In genomic region chr7:32506266-32507054, GRCh38 we compare ENCODE assay signal across 9 cellular contexts. TPM values are rescaled to one million over a fixed set of nuclear protein-coding genes. Genes with fewer than 3 reads are reported as not detected.
DNase-seq lines count a peak whose midpoint lies in the region; TF ChIP-seq lines count a peak whose summit lies in the region.
"Had no signal": no experiment of that assay in that cellular context is flagged by ENCODE, and none has a peak within 500 bp of the region (broad histone marks: within the 10 kb centered on the region; RNA-seq: fewer than 3 reads in every experiment).

No MANE protein-coding gene starts in this region.

- DNase-seq in activated CD4-positive, alpha-beta T cell treated with anti-CD3 and anti-CD28 coated beads for 4 hours, result peak; percentile 29 to 33
- no peak for DNase-seq in activated CD4-positive, alpha-beta T cell treated with anti-CD3 and anti-CD28 coated beads, Interleukin-2, amount 50 U/mL, for 1 hour
- DNase-seq in HT1080 (ENCODE audit: low read depth), result peak; percentile 80
- peak; percentile 96 for DNase-seq in amniotic epithelial cell (ENCODE audit: low read depth)
- no peak for DNase-seq in smooth muscle cell (lab: John Stamatoyannopoulos, UW; ENCODE audit: unreplicated experiment)
- DNase-seq in H9, result no peak
- no peak for DNase-seq in NCI-H526 (lab: John Stamatoyannopoulos, UW)
- no peak for DNase-seq in HEK293T (ENCODE audit: extremely low spot score)
- DNase-seq: DND-41 had no signal

- no peak overlapping the region for H3T11ph ChIP-seq in H9 (ENCODE audit: low read length)

- H3K27ac ChIP-seq in smooth muscle cell (ENCODE audit: low read depth) (peak overlapping the region; percentile 88), H9 (ENCODE audit: insufficient read length, low read depth, low read length) (no peak overlapping the region)

- H3K23ac ChIP-seq in H9 (ENCODE audit: insufficient read length, low read depth, low read length), result no peak overlapping the region

- no peak overlapping the region for H2BK15ac ChIP-seq in H9 (ENCODE audit: low read depth, low read length)

- H3K56ac ChIP-seq in H9 (ENCODE audit: insufficient read length, low read depth, low read length), result no peak overlapping the region

- H4K91ac ChIP-seq in H9 (ENCODE audit: insufficient read length, low read depth, low read length), result no peak overlapping the region

- H2BK12ac ChIP-seq in H9 (ENCODE audit: insufficient read length, low read depth, low read length), result no peak overlapping the region

- peaks cover 76% of the 10 kb centered on the region for H4K20me1 ChIP-seq in smooth muscle cell (ENCODE audit: low read depth)
- no peaks in the 10 kb centered on the region for H4K20me1 ChIP-seq in H9 (ENCODE audit: control insufficient read depth, insufficient read depth, insufficient read length)

- H4K5ac ChIP-seq in H9 (ENCODE audit: insufficient read length, low read depth, low read length), result no peak overlapping the region

- no peak overlapping the region for H2BK120ac ChIP-seq in H9 (ENCODE audit: low read depth, low read length, poor library complexity, severe bottlenecking)

- H3K36me3 ChIP-seq in smooth muscle cell (ENCODE audit: low read depth), result no peaks in the 10 kb centered on the region

- no peak overlapping the region for H3K27ac Mint-ChIP-seq in H9

- POLR2A ChIA-PET in HEK293T (lab: Yijun Ruan, JAX), result no interaction called here

- H3K9ac ChIP-seq in smooth muscle cell (ENCODE audit: low read depth) (peak overlapping the region; percentile 62), H9 (ENCODE audit: extremely low read depth, insufficient read length, low read length) (no peak overlapping the region)

- CTCF ChIA-PET in HEK293T (lab: Yijun Ruan, JAX), result no interaction called here

- H3K4me1 Mint-ChIP-seq in H9, result peaks cover 11 to 12% of the 10 kb centered on the region in 2 experiments

- H3K18ac ChIP-seq in H9 (ENCODE audit: insufficient read length, low read depth, low read length), result no peak overlapping the region

- H3K4ac ChIP-seq in H9 (ENCODE audit: low read depth, low read length), result no peak overlapping the region

- 67% methylated on average over 5 of the region's 5 CpGs for WGBS in smooth muscle cell (ENCODE audit: low lambda C conversion rate)
- WGBS in H9 (ENCODE audit: extremely low coverage, insufficient read length, low lambda C conversion rate), result no CpG with 5 or more reads among the region's 5 CpGs

- H4K8ac ChIP-seq in H9 (replicated peaks; ENCODE audit: insufficient read length, low read depth, low read length), result no peak overlapping the region

- H3K9me3 ChIP-seq in smooth muscle cell (replicated peaks; ENCODE audit: low read depth) (no peaks in the 10 kb centered on the region), H9 (ENCODE audit: control insufficient read depth, low read depth, low read length) (no peaks in the 10 kb centered on the region)

- no peak overlapping the region for H3K4me3 ChIP-seq in smooth muscle cell

- H3K4me1 ChIP-seq in smooth muscle cell (ENCODE audit: low read depth) (peaks cover 14% of the 10 kb centered on the region), H9 (ENCODE audit: insufficient read depth, low read length) (no peaks in the 10 kb centered on the region)

- H2BK5ac ChIP-seq in H9 (ENCODE audit: insufficient read length, low read length), result no peak overlapping the region

- H2BK20ac ChIP-seq in H9 (ENCODE audit: low read depth, low read length, poor library complexity, severe bottlenecking), result no peak overlapping the region

- TF ChIP-seq CTCF in smooth muscle cell (IDR thresholded peaks at IDR 0.05; ENCODE audit: borderline replicate concordance, insufficient read depth, poor library complexity, severe bottlenecking), result no peak
- no peak for TF ChIP-seq CTCF in H9 (conservative IDR thresholded peaks at IDR 0.05)

- H3K79me2 ChIP-seq in smooth muscle cell (ENCODE audit: low read depth) (peaks cover 96% of the 10 kb centered on the region), H9 (ENCODE audit: insufficient read depth, low read length) (peaks cover 22% of the 10 kb centered on the region; the same call in 1 of the 2 replicates)

- H3K4me3 Mint-ChIP-seq in H9, result no peak overlapping the region

- no peaks in the 10 kb centered on the region for H3K27me3 ChIP-seq in smooth muscle cell (ENCODE audit: low read depth)
- no peaks in the 10 kb centered on the region for H3K27me3 ChIP-seq in H9 (ENCODE audit: insufficient read depth, low read length)

- no peak overlapping the region for H2AFZ ChIP-seq in smooth muscle cell (ENCODE audit: low read depth)
- H2AFZ ChIP-seq in H9 (ENCODE audit: low read length), result no peak overlapping the region

- H3K23me2 ChIP-seq in H9 (ENCODE audit: insufficient read length, low read depth, low read length, poor library complexity, severe bottlenecking), result no peaks in the 10 kb centered on the region

- H3K36me3 Mint-ChIP-seq in H9 (ENCODE audit: insufficient read depth in 1 of 3, low read depth in 3 of 3), result peaks cover 23 to 48% (median 40%) of the 10 kb centered on the region in 3 experiments

- H2AK5ac ChIP-seq in H9 (ENCODE audit: insufficient read length, low read length), result no peak overlapping the region

- no peaks in the 10 kb centered on the region for H3K27me3 Mint-ChIP-seq in H9 (ENCODE audit: low read depth)

- peaks cover 7% of the 10 kb centered on the region for H3K79me1 ChIP-seq in H9 (ENCODE audit: insufficient read depth, low read depth, low read length, poor library complexity, severe bottlenecking)

- peaks cover 0 to 18% of the 10 kb centered on the region in 2 experiments; a peak in 3 of 5 replicates for H3K9me3 Mint-ChIP-seq in H9

- no peaks in the 10 kb centered on the region for H3F3A ChIP-seq in smooth muscle cell (ENCODE audit: low read depth)

- H3K4me2 ChIP-seq in smooth muscle cell, result peak overlapping the region; percentile 40
- H3K4me2 ChIP-seq in H9 (ENCODE audit: insufficient read depth, insufficient read length, low read length), result no peak overlapping the region

- no peak overlapping the region for H3K14ac ChIP-seq in H9 (ENCODE audit: insufficient read depth, low read length)

TF ChIP-seq in HEK293T, 16 proteins besides CTCF, POLR2A, EP300 and RAD21:
- TF ChIP-seq ARNT (IDR thresholded peaks at IDR 0.05), result no peak
- TF ChIP-seq SP1 (IDR thresholded peaks at IDR 0.05), result no peak
- no peak for TF ChIP-seq PKNOX1 (IDR thresholded peaks at IDR 0.05)
- TF ChIP-seq CTBP1 (IDR thresholded peaks at IDR 0.05; ENCODE audit: borderline replicate concordance), result no peak
- TF ChIP-seq FOXM1 (IDR thresholded peaks at IDR 0.05; ENCODE audit: borderline replicate concordance), result no peak

RNA-seq across cellular contexts. Expression of gene AVL9, which starts 11.2 kb away (rescaled TPM):
- 29.6 and 39.4 TPM in 2 replicates for total RNA-seq in HT1080 (2014; rRNA removed; shearing (Covaris generic))
- polyA plus RNA-seq in HT1080 (2015; cell fraction: cytosol; rRNA removed), result 21.0 and 21.1 TPM in 2 replicates
- polyA plus RNA-seq in HT1080 (2015; cell fraction: nucleus; rRNA removed), result 33.9 and 34.1 TPM in 2 replicates
- total RNA-seq in smooth muscle cell, result 26.0 and 32.3 TPM in 2 replicates
- 12.2 and 13.1 TPM in 2 replicates for polyA plus RNA-seq in smooth muscle cell
- 35.0 and 38.7 TPM in 2 replicates for total RNA-seq in H9 (2021)

RNA-seq across cellular contexts. Expression of gene LSM5, which starts 16.3 kb away (rescaled TPM):
- 50.0 and 87.2 TPM in 2 replicates for total RNA-seq in HT1080 (2014; rRNA removed; shearing (Covaris generic))
- 61.1 and 187 TPM in 2 replicates for polyA plus RNA-seq in HT1080 (2015; cell fraction: cytosol; rRNA removed)
- polyA plus RNA-seq in HT1080 (2015; cell fraction: nucleus; rRNA removed), result 32.2 and 58.0 TPM in 2 replicates
- total RNA-seq in smooth muscle cell (65.0 and 70.0 TPM in 2 replicates), H9 (2021) (101 and 108 TPM in 2 replicates)
- 89.6 and 98.1 TPM in 2 replicates for polyA plus RNA-seq in smooth muscle cell

Comparison
In these comparisons a context has a peak if more than half of its experiments do, and no peak if none do; other contexts are left out.
1. DNase-seq: peak in activated CD4-positive, alpha-beta T cell treated with anti-CD3 and anti-CD28 coated beads for 4 hours (2 of 2), HT1080 (single experiment) and amniotic epithelial cell (single experiment); none in activated CD4-positive, alpha-beta T cell treated with anti-CD3 and anti-CD28 coated beads, Interleukin-2, amount 50 U/mL, for 1 hour (single experiment), smooth muscle cell (single experiment), H9 (single experiment), NCI-H526 (0 of 2) and HEK293T (single experiment).